In genomic region chr20:32975698-32976674, GRCh38 we compare ENCODE assay signal across 14 cellular contexts. TPM values are rescaled to one million over a fixed set of nuclear protein-coding genes. Genes with fewer than 3 reads are reported as not detected.
DNase-seq lines count a peak whose midpoint lies in the region; ATAC-seq and TF ChIP-seq lines count a peak whose summit lies in the region.
"Had no signal": no experiment of that assay in that cellular context is flagged by ENCODE, and none has a peak within 500 bp of the region (broad histone marks: within the 10 kb centered on the region; RNA-seq: fewer than 3 reads in every experiment).

No MANE protein-coding gene starts in this region.

- H3K27me3 ChIP-seq in CD4-positive, alpha-beta T cell (ENCODE audit: control insufficient read depth, insufficient read depth, low read length) = no peaks in the 10 kb centered on the region
- H3K27me3 ChIP-seq in H9 (ENCODE audit: insufficient read depth, low read length) = no peaks in the 10 kb centered on the region
- H3K27me3 ChIP-seq: adrenal gland, colonic mucosa, right lobe of liver had no signal

- H2BK12ac ChIP-seq in H9 (ENCODE audit: insufficient read length, low read depth, low read length) = no peak overlapping the region

- H2BK15ac ChIP-seq in H9 (ENCODE audit: low read depth, low read length) = no peak overlapping the region

- H3K23ac ChIP-seq in H9 (ENCODE audit: insufficient read length, low read depth, low read length) = no peak overlapping the region

- peaks cover 4% of the 10 kb centered on the region; the same call in 1 of the 2 replicates for H3K4me1 ChIP-seq in H9 (ENCODE audit: insufficient read depth, low read length)
- H3K4me1 ChIP-seq: adrenal gland, colonic mucosa, right lobe of liver had no signal

- WGBS in H9 (ENCODE audit: extremely low coverage, insufficient read length, low lambda C conversion rate) = no CpG with 5 or more reads among the region's 15 CpGs

- no peak overlapping the region for H2AFZ ChIP-seq in H9 (ENCODE audit: low read length)

- H3K9me3 Mint-ChIP-seq in CD4-positive, alpha-beta T cell = peaks cover 3% of the 10 kb centered on the region
- peaks cover 8 to 11% of the 10 kb centered on the region in 2 experiments for H3K9me3 Mint-ChIP-seq in H9
- peaks cover 21% of the 10 kb centered on the region for H3K9me3 Mint-ChIP-seq in activated T-helper 2 cell treated with anti-CD3 and anti-CD28 coated beads, Interferon-gamma antibody, Interleukin-2, Interleukin-4, amounts not matched to agents 10 μg/mL and 5 μg/mL and 100 μg/mL, durations not matched to agents 14 hours and 24 hours and 36 hours
- peaks cover 0 to 15% (median 0%) of the 10 kb centered on the region in 7 donors for H3K9me3 Mint-ChIP-seq in naive B cell

- CTCF ChIA-PET in CD4-positive, alpha-beta T cell (lab: Charles Lee) = no interaction called here

- no peak for DNase-seq in CD4-positive, alpha-beta T cell
- peak; percentile 32 for DNase-seq in H9
- DNase-seq in activated T-helper 2 cell treated with anti-CD3 and anti-CD28 coated beads, Interferon-gamma antibody, Interleukin-2, Interleukin-4, amounts not matched to agents 10 μg/mL and 5 μg/mL and 100 μg/mL, durations not matched to agents 14 hours and 24 hours and 36 hours (ENCODE audit: low spot score) = no peak
- no peak for DNase-seq in naive B cell
- no peak for DNase-seq in NCI-H510A (lab: John Stamatoyannopoulos, UW)
- no peak for DNase-seq in NCI-H1105 treated with DMSO at 0.1 percent for 48 hours (lab: John Stamatoyannopoulos, UW)
- DNase-seq: activated CD4-positive, CD25-positive, alpha-beta regulatory T cell treated with anti-CD3 and anti-CD28 coated beads, Interleukin-2, amount 50 U/mL, for 72 hours; colonic mucosa; NCI-H146 had no signal

- ATAC-seq in CD4-positive, alpha-beta T cell (ENCODE audit: poor library complexity) = no peak
- ATAC-seq in naive B cell (ENCODE audit: low read depth in 2 of 2) (no peak), GM18511 (IDR thresholded peaks at IDR 0.05; ENCODE audit: unreplicated experiment) (no peak), HG02759 (IDR thresholded peaks at IDR 0.05; ENCODE audit: unreplicated experiment) (no peak)

- peaks cover 16% of the 10 kb centered on the region for H3K9me3 ChIP-seq in CD4-positive, alpha-beta T cell (ENCODE audit: control insufficient read depth, low read length)
- no peaks in the 10 kb centered on the region for H3K9me3 ChIP-seq in H9 (ENCODE audit: control insufficient read depth, low read depth, low read length)
- H3K9me3 ChIP-seq: adrenal gland, colonic mucosa, right lobe of liver had no signal

- H2BK5ac ChIP-seq in H9 (ENCODE audit: insufficient read length, low read length) = no peak overlapping the region

- H2BK20ac ChIP-seq in H9 (ENCODE audit: low read depth, low read length, poor library complexity, severe bottlenecking) = no peak overlapping the region

- H3K56ac ChIP-seq in H9 (ENCODE audit: insufficient read length, low read depth, low read length) = no peak overlapping the region

- H3K4me2 ChIP-seq in H9 (ENCODE audit: insufficient read depth, insufficient read length, low read length) = no peak overlapping the region

- no peak overlapping the region for H2BK120ac ChIP-seq in H9 (ENCODE audit: low read depth, low read length, poor library complexity, severe bottlenecking)

- no peaks in the 10 kb centered on the region for H3K79me1 ChIP-seq in H9 (ENCODE audit: insufficient read depth, low read depth, low read length, poor library complexity, severe bottlenecking)

- H3K4ac ChIP-seq in H9 (ENCODE audit: low read depth, low read length) = no peak overlapping the region

- TF ChIP-seq CTCF in CD4-positive, alpha-beta T cell (IDR thresholded peaks at IDR 0.05) = no peak
- TF ChIP-seq CTCF in H9 (conservative IDR thresholded peaks at IDR 0.05) = no peak

- no peaks in the 10 kb centered on the region for H3K79me2 ChIP-seq in H9 (ENCODE audit: insufficient read depth, low read length)

- peaks cover 5% of the 10 kb centered on the region for H3K36me3 Mint-ChIP-seq in CD4-positive, alpha-beta T cell (ENCODE audit: low read depth)
- H3K36me3 Mint-ChIP-seq in H9 (ENCODE audit: insufficient read depth in 1 of 3, low read depth in 3 of 3) (peaks cover 0 to 8% (median 8%) of the 10 kb centered on the region in 3 experiments; a peak in 5 of 7 replicates), naive B cell (peaks cover 0 to 3% of the 10 kb centered on the region in 2 donors)
- peaks cover 22% of the 10 kb centered on the region for H3K36me3 Mint-ChIP-seq in activated T-helper 2 cell treated with anti-CD3 and anti-CD28 coated beads, Interferon-gamma antibody, Interleukin-2, Interleukin-4, amounts not matched to agents 10 μg/mL and 5 μg/mL and 100 μg/mL, durations not matched to agents 14 hours and 24 hours and 36 hours (ENCODE audit: low read depth)

- H3K23me2 ChIP-seq in H9 (ENCODE audit: insufficient read length, low read depth, low read length, poor library complexity, severe bottlenecking) = no peaks in the 10 kb centered on the region

- POLR2A ChIA-PET in CD4-positive, alpha-beta T cell (lab: Charles Lee) = interaction anchor here (1.5 to 2.8 kb wide), 2 partner anchors 9 to 10 kb away, joined by 3 to 6 read pairs; no protein-coding TSS in a partner anchor

- no peak overlapping the region for H3K27ac Mint-ChIP-seq in CD4-positive, alpha-beta T cell
- H3K27ac Mint-ChIP-seq in H9 = peak overlapping the region in 1 of 3 experiments; percentile 65; a peak in 2 of 7 replicates
- H3K27ac Mint-ChIP-seq in activated T-helper 2 cell treated with anti-CD3 and anti-CD28 coated beads, Interferon-gamma antibody, Interleukin-2, Interleukin-4, amounts not matched to agents 10 μg/mL and 5 μg/mL and 100 μg/mL, durations not matched to agents 14 hours and 24 hours and 36 hours = peak overlapping the region; percentile 35
- peak overlapping the region; percentile 21 to 73 (median 61) for H3K27ac Mint-ChIP-seq in naive B cell

- intact Hi-C loops in CD4-positive, alpha-beta T cell (cut with DNase I, micrococcal nuclease) = no loop called here
- intact Hi-C loops in activated T-helper 2 cell treated with anti-CD3 and anti-CD28 coated beads, Interferon-gamma antibody, Interleukin-2, Interleukin-4, amounts not matched to agents 10 μg/mL and 5 μg/mL and 100 μg/mL, durations not matched to agents 14 hours and 24 hours and 36 hours (cut with micrococcal nuclease) = no loop called here

- peak overlapping the region; percentile 35 for H4K91ac ChIP-seq in H9 (ENCODE audit: insufficient read length, low read depth, low read length)

- no peak overlapping the region for H3K9ac ChIP-seq in H9 (ENCODE audit: extremely low read depth, insufficient read length, low read length)

- no peak overlapping the region for H3K18ac ChIP-seq in H9 (ENCODE audit: insufficient read length, low read depth, low read length)

- H3K14ac ChIP-seq in H9 (ENCODE audit: insufficient read depth, low read length) = no peak overlapping the region

- H3K4me1 Mint-ChIP-seq in CD4-positive, alpha-beta T cell (ENCODE audit: low read depth) = peaks cover 16% of the 10 kb centered on the region
- H3K4me1 Mint-ChIP-seq in H9 (peaks cover 14 to 23% of the 10 kb centered on the region in 2 experiments), naive B cell (peaks cover 4 to 9% (median 7%) of the 10 kb centered on the region in 3 donors)
- H3K4me1 Mint-ChIP-seq in activated T-helper 2 cell treated with anti-CD3 and anti-CD28 coated beads, Interferon-gamma antibody, Interleukin-2, Interleukin-4, amounts not matched to agents 10 μg/mL and 5 μg/mL and 100 μg/mL, durations not matched to agents 14 hours and 24 hours and 36 hours (ENCODE audit: low read depth) = peaks cover 7% of the 10 kb centered on the region

- no peak overlapping the region for H3T11ph ChIP-seq in H9 (ENCODE audit: low read length)

- no peak overlapping the region for H4K5ac ChIP-seq in H9 (ENCODE audit: insufficient read length, low read depth, low read length)

- peak overlapping the region; percentile 58 for H3K27ac ChIP-seq in CD4-positive, alpha-beta T cell (ENCODE audit: low read depth, low read length)
- H3K27ac ChIP-seq in H9 (ENCODE audit: insufficient read length, low read depth, low read length) = no peak overlapping the region
- H3K27ac ChIP-seq: adrenal gland, colonic mucosa, right lobe of liver had no signal

- H3K27me3 Mint-ChIP-seq in CD4-positive, alpha-beta T cell = no peaks in the 10 kb centered on the region
- H3K27me3 Mint-ChIP-seq in H9 (ENCODE audit: low read depth) = peaks cover 10% of the 10 kb centered on the region
- no peaks in the 10 kb centered on the region for H3K27me3 Mint-ChIP-seq in activated T-helper 2 cell treated with anti-CD3 and anti-CD28 coated beads, Interferon-gamma antibody, Interleukin-2, Interleukin-4, amounts not matched to agents 10 μg/mL and 5 μg/mL and 100 μg/mL, durations not matched to agents 14 hours and 24 hours and 36 hours (ENCODE audit: low read depth)
- H3K27me3 Mint-ChIP-seq in naive B cell = no peaks in the 10 kb centered on the region

- no peak overlapping the region for H3K4me3 Mint-ChIP-seq in CD4-positive, alpha-beta T cell
- no peak overlapping the region for H3K4me3 Mint-ChIP-seq in H9
- H3K4me3 Mint-ChIP-seq in activated T-helper 2 cell treated with anti-CD3 and anti-CD28 coated beads, Interferon-gamma antibody, Interleukin-2, Interleukin-4, amounts not matched to agents 10 μg/mL and 5 μg/mL and 100 μg/mL, durations not matched to agents 14 hours and 24 hours and 36 hours (ENCODE audit: low read depth) = no peak overlapping the region
- peak overlapping the region in 2 of 8 donors; percentile 25 to 37 for H3K4me3 Mint-ChIP-seq in naive B cell

- H2AK5ac ChIP-seq in H9 (ENCODE audit: insufficient read length, low read length) = no peak overlapping the region

- no peak overlapping the region for H4K8ac ChIP-seq in H9 (replicated peaks; ENCODE audit: insufficient read length, low read depth, low read length)

- no peaks in the 10 kb centered on the region for H4K20me1 ChIP-seq in H9 (ENCODE audit: control insufficient read depth, insufficient read depth, insufficient read length)

RNA-seq across cellular contexts. Expression of gene SUN5, which starts 28.2 kb away (rescaled TPM):
- not detected for total RNA-seq in CD4-positive, alpha-beta T cell
- total RNA-seq in H9 (2021) = not detected in 2 replicates
- not detected in 2 replicates for total RNA-seq in activated T-helper 2 cell treated with anti-CD3 and anti-CD28 coated beads, Interferon-gamma antibody, Interleukin-2, Interleukin-4, amounts not matched to agents 10 μg/mL and 5 μg/mL and 100 μg/mL, durations not matched to agents 14 hours and 24 hours and 36 hours
- not detected for polyA plus RNA-seq in naive B cell (ENCODE audit: low read depth in 6 of 6)
- total RNA-seq: adrenal gland, colonic mucosa, HT-29, right lobe of liver had no signal
- polyA plus RNA-seq: adrenal gland had no signal

RNA-seq across cellular contexts. Expression of gene BPIFB2, which starts 31.5 kb away (rescaled TPM):
- total RNA-seq in CD4-positive, alpha-beta T cell = not detected
- total RNA-seq in H9 (2021) = not detected in 2 replicates
- not detected in 2 replicates for total RNA-seq in activated T-helper 2 cell treated with anti-CD3 and anti-CD28 coated beads, Interferon-gamma antibody, Interleukin-2, Interleukin-4, amounts not matched to agents 10 μg/mL and 5 μg/mL and 100 μg/mL, durations not matched to agents 14 hours and 24 hours and 36 hours
- polyA plus RNA-seq in naive B cell (ENCODE audit: low read depth in 6 of 6) = not detected
- total RNA-seq: HT-29 had no signal
- polyA plus RNA-seq: adrenal gland had no signal

RNA-seq across cellular contexts. Expression of gene BPIFB6, which starts 55.5 kb away (rescaled TPM):
- not detected for total RNA-seq in CD4-positive, alpha-beta T cell
- total RNA-seq in H9 (2021) = not detected in 2 replicates
- not detected in 2 replicates for total RNA-seq in activated T-helper 2 cell treated with anti-CD3 and anti-CD28 coated beads, Interferon-gamma antibody, Interleukin-2, Interleukin-4, amounts not matched to agents 10 μg/mL and 5 μg/mL and 100 μg/mL, durations not matched to agents 14 hours and 24 hours and 36 hours
- polyA plus RNA-seq in naive B cell (ENCODE audit: low read depth in 6 of 6) = not detected
- total RNA-seq: adrenal gland, colonic mucosa, HT-29, right lobe of liver had no signal
- polyA plus RNA-seq: adrenal gland had no signal
